Comparison of ENCODE assay signal across 21 cellular contexts in the genomic region with DNA sequence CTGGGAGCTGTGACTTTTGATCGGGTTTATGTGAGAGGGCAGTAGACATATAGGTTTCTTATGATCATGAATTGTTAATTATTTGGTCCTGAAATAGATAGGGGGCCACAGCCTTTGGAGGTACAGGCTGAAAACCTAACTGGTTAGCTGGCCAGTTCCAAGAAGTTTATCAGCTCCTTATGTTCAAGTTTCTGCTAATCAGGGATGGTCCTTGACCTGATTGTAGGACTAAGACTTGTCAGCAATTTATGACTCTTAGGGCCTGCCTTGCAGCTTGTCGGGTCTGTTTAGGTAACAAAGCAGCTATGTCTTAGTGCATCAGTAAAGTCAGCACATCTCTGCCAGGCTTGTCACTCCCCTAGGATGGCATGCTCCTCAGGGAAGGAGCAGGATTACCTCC.
A peak's percentile ranks its signal among the peaks of the same experiment; 100 is the strongest.
DNase-seq lines count a peak whose midpoint lies in the region; ATAC-seq and TF ChIP-seq lines count a peak whose summit lies in the region.
"Had no signal": no experiment of that assay in that cellular context is flagged by ENCODE, and none has a peak within 500 bp of the region (broad histone marks: within the 10 kb centered on the region; RNA-seq: fewer than 3 reads in every experiment).

No MANE protein-coding gene starts in this region.

- H3K27ac ChIP-seq in epithelial cell of prostate, result peak overlapping the region; percentile 21
- H3K27ac ChIP-seq in prostate gland, result peak overlapping the region; percentile 33 to 50
- H3K27ac ChIP-seq in brain microvascular endothelial cell, result no peak overlapping the region
- H3K27ac ChIP-seq: GM23248 had no signal

- intact Hi-C loops in prostate gland (cut with DNase I), result loop anchor here (10.0 kb wide), 1 partner anchor 63 kb away; no protein-coding TSS in a partner anchor

- H3K4me1 ChIP-seq in prostate gland (replicated peaks), result no peaks in the 10 kb centered on the region

- H3K4me1 Mint-ChIP-seq in T-helper 17 cell, result peaks cover 3% of the 10 kb centered on the region
- H3K4me1 Mint-ChIP-seq: CD4-positive, CD25-positive, alpha-beta regulatory T cell; CD8-positive, alpha-beta memory T cell; IgD-negative memory B cell had no signal

- no peak for TF ChIP-seq POLR2A in prostate gland (IDR thresholded peaks at IDR 0.05)

- H3K4me3 Mint-ChIP-seq in T-helper 17 cell, result no peak overlapping the region
- H3K4me3 Mint-ChIP-seq: CD4-positive, CD25-positive, alpha-beta regulatory T cell; CD8-positive, alpha-beta memory T cell; IgD-negative memory B cell had no signal

- ATAC-seq in esophagus mucosa, result peak; percentile 37
- no peak for ATAC-seq in HG02981 (IDR thresholded peaks at IDR 0.05; ENCODE audit: unreplicated experiment)
- ATAC-seq in T-helper 17 cell, result no peak
- ATAC-seq: GM12878, HepG2 had no signal

- peaks cover 37% of the 10 kb centered on the region for H3K27me3 Mint-ChIP-seq in T-helper 17 cell

- H3K27me3 ChIP-seq in prostate gland (replicated peaks; ENCODE audit: insufficient read depth), result no peaks in the 10 kb centered on the region
- H3K27me3 ChIP-seq in brain microvascular endothelial cell (replicated peaks), result no peaks in the 10 kb centered on the region
- H3K27me3 ChIP-seq: BE2C had no signal

- in situ Hi-C loops in brain microvascular endothelial cell (cut with HindIII; ENCODE audit: low pct_ligation_motif_present, low sequenced_read_pairs), result no loop called here

- H3K4me3 ChIP-seq in prostate gland, result no peak overlapping the region
- H3K4me3 ChIP-seq in brain microvascular endothelial cell (ENCODE audit: low read depth, low read length), result no peak overlapping the region
- H3K4me3 ChIP-seq: GM12878, GM23248 had no signal

- no peak for TF ChIP-seq CTCF in prostate gland (IDR thresholded peaks at IDR 0.05)
- no peak for TF ChIP-seq CTCF in brain microvascular endothelial cell (IDR thresholded peaks at IDR 0.05; ENCODE audit: low read depth, low read length, missing control alignments)

- DNase-seq in epithelial cell of prostate (ENCODE audit: low read depth, low spot score) (no peak), prostate gland (ENCODE audit: low spot score) (no peak), brain microvascular endothelial cell (no peak), RPMI8226 (no peak), T-helper 17 cell (no peak)
- DNase-seq: ACHN; BE2C; C1 segment of cervical spinal cord; CD4-positive, CD25-positive, alpha-beta regulatory T cell; CD8-positive, alpha-beta memory T cell; DMS 273 treated with DMSO at 0.1 percent for 48 hours; DMS53; DND-41; EL; GM23248; HCEC 1CT had no signal

- WGBS in prostate gland, result 76% methylated on average over 2 of the region's 2 CpGs

- H3K9me3 ChIP-seq in prostate gland (no peaks in the 10 kb centered on the region), T-helper 17 cell (ENCODE audit: control insufficient read depth, low read length, poor library complexity, severe bottlenecking) (no peaks in the 10 kb centered on the region)
- H3K9me3 ChIP-seq: BE2C had no signal

- H3K36me3 ChIP-seq in prostate gland (no peaks in the 10 kb centered on the region), brain microvascular endothelial cell (replicated peaks) (no peaks in the 10 kb centered on the region)
- H3K36me3 ChIP-seq: BE2C had no signal

- no peak overlapping the region for H3K27ac Mint-ChIP-seq in T-helper 17 cell
- H3K27ac Mint-ChIP-seq: CD4-positive, CD25-positive, alpha-beta regulatory T cell; CD8-positive, alpha-beta memory T cell; IgD-negative memory B cell had no signal

- peaks cover 7% of the 10 kb centered on the region for H3K36me3 Mint-ChIP-seq in T-helper 17 cell (ENCODE audit: low read depth)
- H3K36me3 Mint-ChIP-seq: CD4-positive, CD25-positive, alpha-beta regulatory T cell; CD8-positive, alpha-beta memory T cell; IgD-negative memory B cell had no signal
